Comparison of ENCODE assay signal across 18 cellular contexts in the genomic region with DNA sequence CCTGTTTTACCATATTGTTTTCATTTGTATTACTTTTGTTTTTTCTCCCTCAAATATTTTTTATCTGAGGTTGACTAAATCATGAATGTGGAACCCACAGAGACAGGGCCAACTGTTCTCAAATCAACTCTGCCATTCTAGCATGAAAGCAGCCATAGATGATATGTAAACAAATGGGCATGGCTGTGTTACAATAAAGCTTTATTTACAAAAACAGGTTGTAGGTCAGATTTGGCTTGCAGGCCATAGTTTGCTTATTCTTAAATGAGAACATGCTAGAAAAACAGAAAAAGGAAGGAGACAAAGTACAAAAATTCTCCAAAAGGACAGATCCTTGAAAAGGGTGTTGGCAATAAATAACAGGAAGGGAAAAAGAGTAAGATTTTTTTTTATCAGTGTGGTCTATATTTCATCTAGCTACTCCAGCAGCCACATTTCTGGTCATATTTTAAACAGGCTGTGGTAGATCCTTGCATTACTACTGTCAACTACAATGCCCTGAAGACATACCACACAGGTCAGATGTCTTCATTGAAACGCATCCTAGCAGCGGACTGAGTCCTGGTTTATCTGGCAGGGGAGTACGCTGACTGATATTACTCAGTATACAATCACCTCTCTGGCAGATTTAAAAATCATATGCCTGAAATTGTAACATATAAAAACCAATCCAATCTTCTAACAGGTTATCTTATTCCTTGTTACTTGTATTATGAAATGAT. TPM values are rescaled to one million over a fixed set of nuclear protein-coding genes. Genes with fewer than 3 reads are reported as not detected.
DNase-seq lines count a peak whose midpoint lies in the region; ATAC-seq, FAIRE-seq and TF ChIP-seq lines count a peak whose summit lies in the region.
"Had no signal": no experiment of that assay in that cellular context is flagged by ENCODE, and none has a peak within 500 bp of the region (broad histone marks: within the 10 kb centered on the region; RNA-seq: fewer than 3 reads in every experiment).

No MANE protein-coding gene starts in this region.

- H3K9ac ChIP-seq in K562 (ENCODE audit: insufficient read depth in 1 of 2, low read depth in 2 of 2, low read length in 2 of 2), result no peak overlapping the region
- H3K9ac ChIP-seq: BLaER1 treated with 17β-estradiol and CSF1 and Interleukin-3, amounts not matched to agents 10 nM and 100 nM had no signal

- DNase-seq in activated naive CD8-positive, alpha-beta T cell treated with anti-CD3 and anti-CD28 coated beads, Interleukin-2, amount 50 U/mL, for 24 hours, result no peak
- DNase-seq in M059J (ENCODE audit: low read depth) (peak; percentile 61), K562 (ENCODE audit: extremely low read depth in 1 of 4, low spot score in 3 of 4) (no peak), BE2C (no peak), GM19238 (ENCODE audit: insufficient read length, low spot score) (no peak), nucleus accumbens (lab: John Stamatoyannopoulos, UW) (no peak), head of caudate nucleus (no peak)
- DNase-seq: COR-L47, DMS153, Kasumi-1, NCI-H1930, NCI-H2171, NCI-H446 treated with DMSO at 0.1 percent for 48 hours, OCI-M1, SJCRH30 had no signal

- TF ChIP-seq CTCF in K562 (IDR thresholded peaks at IDR 0.05 in 2 of 3, conservative IDR thresholded peaks at IDR 0.05 in 1 of 3; ENCODE audit: insufficient read depth in 2 of 3, low read depth in 1 of 3, low read length in 3 of 3) (no peak), BE2C (IDR thresholded peaks at IDR 0.05; ENCODE audit: low read depth, low read length) (no peak)

- 56% methylated on average over 3 of the region's 3 CpGs for WGBS in K562 (ENCODE audit: insufficient coverage, low coverage, missing lambda C conversion rate)

- peaks cover 0 to 6% of the 10 kb centered on the region in 2 experiments; a peak in 2 of 5 replicates for H3K4me1 ChIP-seq in K562 (replicated peaks in 1 of 2; ENCODE audit: control insufficient read depth in 2 of 2, insufficient read depth in 2 of 2, low read length in 2 of 2)
- H3K4me1 ChIP-seq in BE2C, result no peaks in the 10 kb centered on the region
- H3K4me1 ChIP-seq: SJCRH30 had no signal

- H2AFZ ChIP-seq in K562 (ENCODE audit: low read depth, low read length), result no peak overlapping the region

- H3K27me3 Mint-ChIP-seq in activated naive CD8-positive, alpha-beta T cell, result no peaks in the 10 kb centered on the region
- H3K27me3 Mint-ChIP-seq in activated naive CD8-positive, alpha-beta T cell treated with anti-CD3 and anti-CD28 coated beads, Interleukin-2, amount 50 U/mL, for 24 hours, result no peaks in the 10 kb centered on the region

- CTCF ChIA-PET in K562 (lab: Yijun Ruan, JAX; ENCODE audit: low intra/inter-chr PET ratio), result no interaction called here

- peaks cover 13% of the 10 kb centered on the region for H3K79me2 ChIP-seq in K562 (ENCODE audit: control insufficient read depth, insufficient read depth, low read length)

- no peaks in the 10 kb centered on the region for H3K9me1 ChIP-seq in K562 (ENCODE audit: control insufficient read depth, insufficient read depth, low read length)

- ATAC-seq in activated naive CD8-positive, alpha-beta T cell treated with anti-CD3 and anti-CD28 coated beads, Interleukin-2, amount 50 U/mL, for 24 hours, result no peak
- ATAC-seq in K562, result no peak

- TF ChIP-seq RAD21 in K562 (CRISPR knock-in tag; conservative IDR thresholded peaks at IDR 0.05 in 1 of 2, IDR thresholded peaks at IDR 0.05 in 1 of 2), result no peak

- no peak for TF ChIP-seq POLR2A in K562 (conservative IDR thresholded peaks at IDR 0.05)

- no peaks in the 10 kb centered on the region for H3K9me3 ChIP-seq in K562 (replicated peaks; ENCODE audit: control insufficient read depth, insufficient read depth, low read depth, low read length)
- H3K9me3 ChIP-seq in BE2C, result no peaks in the 10 kb centered on the region
- H3K9me3 ChIP-seq: SJCRH30 had no signal

- H4K20me1 ChIP-seq in K562 (replicated peaks; ENCODE audit: control insufficient read depth, insufficient read depth, low read length), result no peaks in the 10 kb centered on the region

- H3K9me3 Mint-ChIP-seq in activated naive CD8-positive, alpha-beta T cell (ENCODE audit: low read depth), result peaks cover 5% of the 10 kb centered on the region
- peaks cover 7% of the 10 kb centered on the region for H3K9me3 Mint-ChIP-seq in activated naive CD8-positive, alpha-beta T cell treated with anti-CD3 and anti-CD28 coated beads, Interleukin-2, amount 50 U/mL, for 24 hours

- BruUV-seq in K562 (replicated peaks; lab: Mats Ljungman, UMichigan), result no TSS peak

- no peak overlapping the region for H3K4me2 ChIP-seq in K562 (ENCODE audit: insufficient read depth, low read length)
- H3K4me2 ChIP-seq: BLaER1 treated with 17β-estradiol and CSF1 and Interleukin-3, amounts not matched to agents 10 nM and 100 nM had no signal

- intact Hi-C loops in K562 (cut with micrococcal nuclease) (no loop called here), head of caudate nucleus (cut with DNase I) (no loop called here)

- no peak overlapping the region for H3K4me3 Mint-ChIP-seq in activated naive CD8-positive, alpha-beta T cell
- H3K4me3 Mint-ChIP-seq in activated naive CD8-positive, alpha-beta T cell treated with anti-CD3 and anti-CD28 coated beads, Interleukin-2, amount 50 U/mL, for 24 hours, result no peak overlapping the region

- peaks cover 50% of the 10 kb centered on the region for H3K4me1 Mint-ChIP-seq in activated naive CD8-positive, alpha-beta T cell (ENCODE audit: low read depth)
- H3K4me1 Mint-ChIP-seq in activated naive CD8-positive, alpha-beta T cell treated with anti-CD3 and anti-CD28 coated beads, Interleukin-2, amount 50 U/mL, for 24 hours, result peaks cover 40% of the 10 kb centered on the region

- H3K27ac ChIP-seq in K562 (ENCODE audit: extremely low read depth, low read depth, low read length), result no peak overlapping the region
- H3K27ac ChIP-seq: BLaER1 treated with 17β-estradiol and CSF1 and Interleukin-3, amounts not matched to agents 10 nM and 100 nM; SJCRH30 had no signal

- H3K27me3 ChIP-seq in K562 (ENCODE audit: control insufficient read depth in 2 of 2, insufficient read depth in 2 of 2, low read length in 2 of 2) (no peaks in the 10 kb centered on the region), BE2C (no peaks in the 10 kb centered on the region)
- H3K27me3 ChIP-seq: BLaER1 treated with 17β-estradiol and CSF1 and Interleukin-3, amounts not matched to agents 10 nM and 100 nM; SJCRH30 had no signal

- H3K4me3 ChIP-seq in K562 (no peak overlapping the region), BE2C (ENCODE audit: low read depth, low read length) (no peak overlapping the region)
- H3K4me3 ChIP-seq: BLaER1 treated with 17β-estradiol and CSF1 and Interleukin-3, amounts not matched to agents 10 nM and 100 nM; SJCRH30 had no signal

- no peak for TF ChIP-seq EP300 in K562 (IDR thresholded peaks at IDR 0.05; ENCODE audit: low read length)

- in situ Hi-C loops in K562 (cut with MboI), result no loop called here

- peaks cover 7% of the 10 kb centered on the region for H3K36me3 Mint-ChIP-seq in activated naive CD8-positive, alpha-beta T cell
- peaks cover 9% of the 10 kb centered on the region for H3K36me3 Mint-ChIP-seq in activated naive CD8-positive, alpha-beta T cell treated with anti-CD3 and anti-CD28 coated beads, Interleukin-2, amount 50 U/mL, for 24 hours (ENCODE audit: low read depth)

- peak overlapping the region; percentile 72 for H3K27ac Mint-ChIP-seq in activated naive CD8-positive, alpha-beta T cell
- no peak overlapping the region for H3K27ac Mint-ChIP-seq in activated naive CD8-positive, alpha-beta T cell treated with anti-CD3 and anti-CD28 coated beads, Interleukin-2, amount 50 U/mL, for 24 hours

- no peak for FAIRE-seq in K562 (lab: Jason Lieb, UNC)
- FAIRE-seq: H54 had no signal

- H3K36me3 ChIP-seq in K562 (ENCODE audit: control insufficient read depth, insufficient read depth, low read length) (no peaks in the 10 kb centered on the region), BE2C (no peaks in the 10 kb centered on the region)

- POLR2A ChIA-PET in K562 (lab: Yijun Ruan, JAX), result no interaction called here

RNA-seq across cellular contexts. Expression of a gene that starts 42.9 kb away (rescaled TPM):
- total RNA-seq in M059J (2014; rRNA removed; shearing (Covaris generic)), result 3.9 and 9.7 TPM in 2 replicates
- 25.1 and 48.4 TPM in 2 replicates for total RNA-seq in K562 (2011; cell fraction: chromatin; rRNA removed; ENCODE audit: low replicate concordance)
- 15.8 and 16.1 TPM in 2 replicates for total RNA-seq in K562 (2011; cell fraction: nucleolus; rRNA removed)
- 39.8 and 62.4 TPM in 2 replicates for total RNA-seq in K562 (2011; cell fraction: nucleoplasm; rRNA removed)
- total RNA-seq in K562 (2014; rRNA removed), result 2.9 and 4.2 TPM in 2 replicates
- 7.1 and 8.3 TPM in 2 replicates for total RNA-seq in K562 (2014; rRNA removed; fragmentation: Illumina TruSeq; extraction: Trizol)
- total RNA-seq in K562 (2015; rRNA removed; fragmentation: Illumina TruSeq; extraction: Trizol), result 6.9 and 7.4 TPM in 2 replicates
- total RNA-seq in K562 (2021), result 21.6 and 23.8 TPM in 2 replicates
- 6.4 and 7.4 TPM in 2 replicates for polyA plus RNA-seq in K562 (2011; rRNA removed)
- polyA plus RNA-seq in K562 (2011; cell fraction: cytosol; rRNA removed), result 10.3 and 12.7 TPM in 2 replicates
- polyA plus RNA-seq in K562 (2011; cell fraction: nucleus; rRNA removed), result 7.9 and 10.3 TPM in 2 replicates
- polyA plus RNA-seq in K562 (2012), result 9.3 and 23.9 TPM in 2 replicates
- 28.6 and 32.1 TPM in 2 replicates for polyA plus RNA-seq in K562 (2014; fragmentation: Illumina TruSeq; extraction: Trizol)
- 1 to 10 TPM; 3.8 to 5.3 TPM for polyA plus RNA-seq in K562 (2014; fragmentation: Nextera tagmentation; extraction: Ambion mirVana)
- 6.2 and 6.6 TPM in 2 replicates for polyA plus RNA-seq in K562 (2014; rRNA removed)
- 13.7 and 19.4 TPM in 2 replicates for polyA minus RNA-seq in K562 (2011; rRNA and poly(A)+ RNA removed)
- polyA minus RNA-seq in K562 (2011; cell fraction: cytosol; rRNA and poly(A)+ RNA removed), result 14.9 and 19.3 TPM in 2 replicates
- polyA minus RNA-seq in K562 (2011; cell fraction: nucleus; rRNA and poly(A)+ RNA removed), result 6.1 and 6.2 TPM in 2 replicates
- polyA plus RNA-seq in BE2C (2012; ENCODE audit: insufficient read depth, insufficient read length, low read depth), result 29.5 TPM
